17 cellular contexts compared by ENCODE assay signal in the genomic region with DNA sequence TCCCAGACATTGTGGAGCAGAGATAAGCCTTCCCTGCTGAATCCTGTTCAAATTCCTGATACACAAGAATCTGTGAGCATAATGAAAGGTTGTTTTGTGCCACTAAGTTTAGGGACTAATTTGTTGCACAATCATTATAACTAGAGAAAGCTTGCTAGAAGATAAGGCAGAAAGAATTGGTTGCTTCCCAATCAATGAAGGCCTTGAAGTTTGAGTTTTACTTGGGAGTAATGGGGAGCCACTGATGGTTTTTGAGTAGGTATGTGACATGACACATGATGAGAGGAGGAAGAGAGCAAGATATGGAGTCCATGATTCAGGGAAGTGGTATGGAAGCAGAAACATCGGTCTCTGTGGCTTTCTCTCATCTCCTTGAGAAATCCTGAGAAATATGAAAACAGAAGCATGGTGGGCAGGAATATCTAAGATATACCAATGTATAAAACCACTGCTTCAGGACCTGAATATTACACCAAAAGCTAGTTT. TPM values are rescaled to one million over a fixed set of nuclear protein-coding genes. Genes with fewer than 3 reads are reported as not detected.
DNase-seq lines count a peak whose midpoint lies in the region; ATAC-seq and TF ChIP-seq lines count a peak whose summit lies in the region.
"Had no signal": no experiment of that assay in that cellular context is flagged by ENCODE, and none has a peak within 500 bp of the region (broad histone marks: within the 10 kb centered on the region; RNA-seq: fewer than 3 reads in every experiment).

No MANE protein-coding gene starts in this region.

- no peak overlapping the region for H2BK120ac ChIP-seq in H9 (ENCODE audit: low read depth, low read length, poor library complexity, severe bottlenecking)

- H3K27ac Mint-ChIP-seq in H9: no peak overlapping the region; a peak in 1 of 7 replicates

- no peak overlapping the region for H2BK15ac ChIP-seq in H9 (ENCODE audit: low read depth, low read length)

- H2BK5ac ChIP-seq in H9 (ENCODE audit: insufficient read length, low read length): no peak overlapping the region

- no peaks in the 10 kb centered on the region for H3K36me3 ChIP-seq in mammary epithelial cell (ENCODE audit: insufficient read depth, low read length)
- H3K36me3 ChIP-seq in osteoblast (ENCODE audit: insufficient read depth, low read length): no peaks in the 10 kb centered on the region
- H3K36me3 ChIP-seq in spleen: no peaks in the 10 kb centered on the region

- TF ChIP-seq CTCF in mammary epithelial cell (conservative IDR thresholded peaks at IDR 0.05 in 1 of 2, IDR thresholded peaks at IDR 0.05 in 1 of 2; ENCODE audit: extremely low read depth in 1 of 2, insufficient read depth in 1 of 2, low read depth in 1 of 2, low read length in 2 of 2) (no peak), osteoblast (IDR thresholded peaks at IDR 0.05; ENCODE audit: extremely low read depth, low read depth, low read length) (no peak), H9 (conservative IDR thresholded peaks at IDR 0.05) (no peak), spleen (IDR thresholded peaks at IDR 0.05 in 8 of 11, conservative IDR thresholded peaks at IDR 0.05 in 3 of 11) (no peak)

- H3T11ph ChIP-seq in H9 (ENCODE audit: low read length): no peak overlapping the region

- no peaks in the 10 kb centered on the region; the same call in 1 of the 2 replicates for H3K27me3 Mint-ChIP-seq in H9 (ENCODE audit: low read depth)

- H3K4me3 ChIP-seq in mammary epithelial cell (replicated peaks in 1 of 3; ENCODE audit: insufficient read depth in 1 of 3, low read depth in 2 of 3, low read length in 3 of 3) (no peak overlapping the region), osteoblast (ENCODE audit: insufficient read depth, low read length) (no peak overlapping the region), spleen (no peak overlapping the region)

- H3K4me1 Mint-ChIP-seq in H9: no peaks in the 10 kb centered on the region
- H3K4me1 Mint-ChIP-seq: CD4-positive, alpha-beta memory T cell had no signal

- H3K14ac ChIP-seq in H9 (ENCODE audit: insufficient read depth, low read length): no peak overlapping the region

- no peaks in the 10 kb centered on the region for H3K23me2 ChIP-seq in H9 (ENCODE audit: insufficient read length, low read depth, low read length, poor library complexity, severe bottlenecking)

- peaks cover 28% of the 10 kb centered on the region for H3K4me1 ChIP-seq in mammary epithelial cell (ENCODE audit: insufficient read depth, low read length)
- H3K4me1 ChIP-seq in osteoblast (ENCODE audit: insufficient read depth, low read length): peaks cover 10% of the 10 kb centered on the region
- no peaks in the 10 kb centered on the region for H3K4me1 ChIP-seq in H9 (ENCODE audit: insufficient read depth, low read length)
- H3K4me1 ChIP-seq in spleen: peaks cover 0 to 12% (median 6%) of the 10 kb centered on the region in 6 donors

- H3K79me2 ChIP-seq in mammary epithelial cell (ENCODE audit: insufficient read depth, low read length) (no peaks in the 10 kb centered on the region), osteoblast (ENCODE audit: insufficient read depth, low read length) (no peaks in the 10 kb centered on the region), H9 (ENCODE audit: insufficient read depth, low read length) (no peaks in the 10 kb centered on the region)

- H3K79me1 ChIP-seq in H9 (ENCODE audit: insufficient read depth, low read depth, low read length, poor library complexity, severe bottlenecking): no peaks in the 10 kb centered on the region

- no peak overlapping the region for H4K8ac ChIP-seq in H9 (replicated peaks; ENCODE audit: insufficient read length, low read depth, low read length)

- H4K20me1 ChIP-seq in mammary epithelial cell (ENCODE audit: insufficient read depth, low read length) (no peaks in the 10 kb centered on the region), osteoblast (ENCODE audit: insufficient read depth, low read length) (no peaks in the 10 kb centered on the region), H9 (ENCODE audit: control insufficient read depth, insufficient read depth, insufficient read length) (no peaks in the 10 kb centered on the region)

- no peaks in the 10 kb centered on the region for H3K27me3 ChIP-seq in mammary epithelial cell (ENCODE audit: insufficient read depth, low read length)
- no peaks in the 10 kb centered on the region for H3K27me3 ChIP-seq in osteoblast (ENCODE audit: insufficient read depth, low read length)
- no peaks in the 10 kb centered on the region for H3K27me3 ChIP-seq in H9 (ENCODE audit: insufficient read depth, low read length)
- H3K27me3 ChIP-seq in spleen (replicated peaks in 1 of 7): peaks cover 0 to 11% (median 0%) of the 10 kb centered on the region in 7 donors

- H4K5ac ChIP-seq in H9 (ENCODE audit: insufficient read length, low read depth, low read length): no peak overlapping the region

- H3K9me3 ChIP-seq in mammary epithelial cell (replicated peaks; ENCODE audit: insufficient read depth, low read length) (no peaks in the 10 kb centered on the region), osteoblast (ENCODE audit: low read depth, low read length) (no peaks in the 10 kb centered on the region), H9 (ENCODE audit: control insufficient read depth, low read depth, low read length) (no peaks in the 10 kb centered on the region), spleen (no peaks in the 10 kb centered on the region)

- TF ChIP-seq POLR2A in spleen (IDR thresholded peaks at IDR 0.05): no peak

- intact Hi-C loops in mammary epithelial cell (cut with micrococcal nuclease) (no loop called here), spleen (cut with DNase I; ENCODE audit: low total_unique reads) (no loop called here)

- H3K4me2 ChIP-seq in mammary epithelial cell (ENCODE audit: insufficient read depth, low read depth, low read length): peak overlapping the region; percentile 35
- H3K4me2 ChIP-seq in osteoblast (ENCODE audit: insufficient read depth, low read length): no peak overlapping the region
- no peak overlapping the region for H3K4me2 ChIP-seq in H9 (ENCODE audit: insufficient read depth, insufficient read length, low read length)

- H3K9ac ChIP-seq in mammary epithelial cell (ENCODE audit: insufficient read depth, low read length): peak overlapping the region; percentile 61
- no peak overlapping the region for H3K9ac ChIP-seq in H9 (ENCODE audit: extremely low read depth, insufficient read length, low read length)

- H2AFZ ChIP-seq in mammary epithelial cell (ENCODE audit: low read depth, low read length) (peak overlapping the region; percentile 80), osteoblast (ENCODE audit: low read length) (peak overlapping the region; percentile 5), H9 (ENCODE audit: low read length) (no peak overlapping the region)

- H3K18ac ChIP-seq in H9 (ENCODE audit: insufficient read length, low read depth, low read length): no peak overlapping the region

- H3K27ac ChIP-seq in mammary epithelial cell (ENCODE audit: insufficient read depth, low read depth, low read length) (peak overlapping the region; percentile 97), osteoblast (ENCODE audit: low read depth, low read length) (peak overlapping the region; percentile 66), H9 (ENCODE audit: insufficient read length, low read depth, low read length) (no peak overlapping the region), spleen (no peak overlapping the region)

- peak; percentile 54 for DNase-seq in EH (ENCODE audit: low read depth)
- peak; percentile 4 for DNase-seq in MV-4-11 (lab: John Stamatoyannopoulos, UW)
- DNase-seq in mammary epithelial cell: no peak
- DNase-seq in osteoblast (ENCODE audit: insufficient read length, low spot score, missing footprints): no peak
- DNase-seq in H9: no peak
- DNase-seq in spleen: no peak
- DNase-seq in NCI-H1436 (lab: John Stamatoyannopoulos, UW): no peak
- DNase-seq: activated CD4-positive, alpha-beta T cell treated with anti-CD3 and anti-CD28 coated beads, Interleukin-2, amount 50 U/mL, for 4 hours; activated gamma-delta T cell treated with Interleukin-2 at 50 U/mL for 16 hours; CD4-positive, alpha-beta memory T cell; GF-D8; KG1; left ventricle myocardium superior; naive thymus-derived CD8-positive, alpha-beta T cell; NCI-H524; T-helper 2 cell had no signal

- no peaks in the 10 kb centered on the region for H3K36me3 Mint-ChIP-seq in H9 (ENCODE audit: insufficient read depth in 1 of 3, low read depth in 3 of 3)
- H3K36me3 Mint-ChIP-seq: CD4-positive, alpha-beta memory T cell; naive thymus-derived CD8-positive, alpha-beta T cell had no signal

- dilution Hi-C loops in mammary epithelial cell (cut with HindIII; ENCODE audit: low sequenced_read_pairs): no loop called here

- ATAC-seq in HG02610 (IDR thresholded peaks at IDR 0.05; ENCODE audit: unreplicated experiment): no peak
- ATAC-seq: left ventricle myocardium superior; naive thymus-derived CD8-positive, alpha-beta T cell had no signal

- in situ Hi-C loops in mammary epithelial cell (cut with MboI; ENCODE audit: low sequenced_read_pairs in 2 of 2): no loop called here

- no peak overlapping the region for H2BK20ac ChIP-seq in H9 (ENCODE audit: low read depth, low read length, poor library complexity, severe bottlenecking)

- H2AK5ac ChIP-seq in H9 (ENCODE audit: insufficient read length, low read length): no peak overlapping the region

- H3K4ac ChIP-seq in H9 (ENCODE audit: low read depth, low read length): no peak overlapping the region

- no peak overlapping the region for H2BK12ac ChIP-seq in H9 (ENCODE audit: insufficient read length, low read depth, low read length)

- H3K23ac ChIP-seq in H9 (ENCODE audit: insufficient read length, low read depth, low read length): no peak overlapping the region

- H3K4me3 Mint-ChIP-seq in H9: no peak overlapping the region
- H3K4me3 Mint-ChIP-seq: CD4-positive, alpha-beta memory T cell; naive thymus-derived CD8-positive, alpha-beta T cell had no signal

- CTCF ChIA-PET in mammary epithelial cell (lab: Charles Lee; ENCODE audit: low non-redundant PET): no interaction called here

- no TSS peak for BruUV-seq in mammary epithelial cell (replicated peaks; lab: Mats Ljungman, UMichigan)

- no peak overlapping the region for H3K56ac ChIP-seq in H9 (ENCODE audit: insufficient read length, low read depth, low read length)

- H3K9me3 Mint-ChIP-seq in H9: no peaks in the 10 kb centered on the region; a peak in 1 of 5 replicates
- H3K9me3 Mint-ChIP-seq: naive thymus-derived CD8-positive, alpha-beta T cell had no signal

- WGBS in mammary epithelial cell (ENCODE audit: low coverage, missing lambda C conversion rate): 100% methylated on average over 1 of the region's 1 CpG
- no CpG with 5 or more reads among the region's 1 CpG for WGBS in H9 (ENCODE audit: extremely low coverage, insufficient read length, low lambda C conversion rate)
- 0 to 100% (median 86%) methylated on average over 1 of the region's 1 CpG for WGBS in spleen, 5 donors

- no peak overlapping the region for H4K91ac ChIP-seq in H9 (ENCODE audit: insufficient read length, low read depth, low read length)

RNA-seq across cellular contexts. Expression of a gene that starts 13.3 kb away (rescaled TPM):
- 10 to 100 TPM; 19.4 to 62.2 TPM for total RNA-seq in mammary epithelial cell
- polyA plus RNA-seq in mammary epithelial cell: 6.1 TPM
- 50.2 TPM for polyA minus RNA-seq in mammary epithelial cell
- total RNA-seq in osteoblast: 104 and 109 TPM in 2 replicates
- total RNA-seq in H9 (2021): 5.8 and 6.1 TPM in 2 replicates
- total RNA-seq in spleen: 10 to 100 TPM; 39.3 to 88.3 (median 52.1) TPM
- polyA plus RNA-seq in spleen: 1 to 10 TPM; 1.2 to 4.7 (median 2.6) TPM

RNA-seq across cellular contexts. Expression of a gene that starts 41.4 kb away (rescaled TPM):
- 100 to 1,000 TPM in 1 of 2 donors, 10 to 100 TPM in 1; 88.4 to 123 TPM for total RNA-seq in mammary epithelial cell
- polyA plus RNA-seq in mammary epithelial cell: 74.7 TPM
- polyA minus RNA-seq in mammary epithelial cell: 44.0 TPM
- 184 TPM in 2 replicates for total RNA-seq in osteoblast
- total RNA-seq in H9 (2021): 59.6 and 62.4 TPM in 2 replicates
- 10 to 100 TPM; 21.6 to 63.0 (median 39.7) TPM for total RNA-seq in spleen
- 1 to 10 TPM; 4.5 to 8.9 (median 5.3) TPM for polyA plus RNA-seq in spleen

Comparison
In these comparisons a context has a peak if more than half of its experiments do, and no peak if none do; other contexts are left out.
1. DNase-seq: peak in EH (single experiment) and MV-4-11 (single experiment); none in mammary epithelial cell (single experiment), osteoblast (single experiment), H9 (single experiment), spleen (single experiment) and NCI-H1436 (single experiment).
2. H3K27ac ChIP-seq: peak in mammary epithelial cell (single experiment) and osteoblast (single experiment); none in H9 (single experiment) and spleen (0 of 8).